8 cellular contexts compared by ENCODE assay signal in genomic region chr19:35994868-35995654, GRCh38. TPM values are rescaled to one million over a fixed set of nuclear protein-coding genes. Genes with fewer than 3 reads are reported as not detected.
DNase-seq lines count a peak whose midpoint lies in the region; TF ChIP-seq lines count a peak whose summit lies in the region.

Gene SDHAF1 (plus strand): TSS chr19:35995188. CDS start chr19:35995275, 87 bp downstream.

- H3K27me3 ChIP-seq in H9 (ENCODE audit: insufficient read depth, low read length) (no peaks in the 10 kb centered on the region), MM.1S (replicated peaks; ENCODE audit: insufficient read depth, low read length) (no peaks in the 10 kb centered on the region; the same call in 1 of the 2 replicates), SJCRH30 (no peaks in the 10 kb centered on the region), neuron (ENCODE audit: insufficient read depth, low read length) (no peaks in the 10 kb centered on the region), subcutaneous abdominal adipose tissue (ENCODE audit: control insufficient read depth in 5 of 5, insufficient read depth in 4 of 5, low read length in 5 of 5) (no peaks in the 10 kb centered on the region)

- no peak within 1 kb of the TSS for H3K56ac ChIP-seq in H9 (ENCODE audit: insufficient read length, low read depth, low read length)

- H2BK120ac ChIP-seq in H9 (ENCODE audit: low read depth, low read length, poor library complexity, severe bottlenecking) = no peak within 1 kb of the TSS

- H4K91ac ChIP-seq in H9 (ENCODE audit: insufficient read length, low read depth, low read length) = no peak within 1 kb of the TSS

- H4K5ac ChIP-seq in H9 (ENCODE audit: insufficient read length, low read depth, low read length) = no peak within 1 kb of the TSS

- no peak within 1 kb of the TSS; the same call in 1 of the 2 replicates for H3K14ac ChIP-seq in H9 (ENCODE audit: insufficient read depth, low read length)

- H2BK15ac ChIP-seq in H9 (ENCODE audit: low read depth, low read length) = no peak within 1 kb of the TSS

- no peak within 1 kb of the TSS for H2BK5ac ChIP-seq in H9 (ENCODE audit: insufficient read length, low read length)

- H3K4ac ChIP-seq in H9 (ENCODE audit: low read depth, low read length) = no peak within 1 kb of the TSS

- H4K8ac ChIP-seq in H9 (replicated peaks; ENCODE audit: insufficient read length, low read depth, low read length) = no peak within 1 kb of the TSS

- no peak within 1 kb of the TSS for H3T11ph ChIP-seq in H9 (ENCODE audit: low read length)

- H3K23ac ChIP-seq in H9 (ENCODE audit: insufficient read length, low read depth, low read length) = no peak within 1 kb of the TSS

- peaks cover 3% of the 10 kb centered on the region for H4K20me1 ChIP-seq in H9 (ENCODE audit: control insufficient read depth, insufficient read depth, insufficient read length)
- H4K20me1 ChIP-seq in MM.1S (ENCODE audit: insufficient read depth, low read length) = no peaks in the 10 kb centered on the region

- H2AFZ ChIP-seq in H9 (ENCODE audit: low read length) (no peak within 1 kb of the TSS), MM.1S (ENCODE audit: low read length) (peak within 1 kb of the TSS; percentile 97), neuron (ENCODE audit: low read depth, low read length) (peak within 1 kb of the TSS; percentile 75)

- H2BK20ac ChIP-seq in H9 (ENCODE audit: low read depth, low read length, poor library complexity, severe bottlenecking) = no peak within 1 kb of the TSS

- peak within 1 kb of the TSS; percentile 83 to 89 for H3K4me3 Mint-ChIP-seq in H9

- peaks cover 6% of the 10 kb centered on the region for H3K23me2 ChIP-seq in H9 (ENCODE audit: insufficient read length, low read depth, low read length, poor library complexity, severe bottlenecking)

- H3K4me1 ChIP-seq in H9 (ENCODE audit: insufficient read depth, low read length) = no peaks in the 10 kb centered on the region
- H3K4me1 ChIP-seq in MM.1S (ENCODE audit: low read length) = peaks cover 9% of the 10 kb centered on the region
- H3K4me1 ChIP-seq in SJCRH30 = peaks cover 3% of the 10 kb centered on the region; the same call in 1 of the 2 replicates
- H3K4me1 ChIP-seq in neuron (ENCODE audit: insufficient read depth, low read length) = peaks cover 13% of the 10 kb centered on the region
- peaks cover 2 to 40% (median 29%) of the 10 kb centered on the region in 5 donors for H3K4me1 ChIP-seq in subcutaneous abdominal adipose tissue (ENCODE audit: control insufficient read depth in 5 of 5, insufficient read depth in 5 of 5, low read length in 5 of 5)

- H3K9me3 ChIP-seq in H9 (ENCODE audit: control insufficient read depth, low read depth, low read length) = no peaks in the 10 kb centered on the region
- no peaks in the 10 kb centered on the region for H3K9me3 ChIP-seq in MM.1S (replicated peaks; ENCODE audit: insufficient read depth, low read length)
- H3K9me3 ChIP-seq in SJCRH30 (replicated peaks) = no peaks in the 10 kb centered on the region
- H3K9me3 ChIP-seq in neuron (ENCODE audit: low read length) = no peaks in the 10 kb centered on the region
- H3K9me3 ChIP-seq in subcutaneous abdominal adipose tissue (ENCODE audit: control insufficient read depth in 5 of 5, low read length in 5 of 5) = no peaks in the 10 kb centered on the region

- H3K4me3 ChIP-seq in MM.1S (ENCODE audit: low read length) (peak within 1 kb of the TSS; percentile 97), SJCRH30 (peak within 1 kb of the TSS; percentile 80), foreskin fibroblast (ENCODE audit: low read depth in 1 of 2, low read length in 2 of 2) (peak within 1 kb of the TSS; percentile 69 to 86), neuron (ENCODE audit: low read length) (peak within 1 kb of the TSS; percentile 71), subcutaneous abdominal adipose tissue (ENCODE audit: low read depth in 1 of 5, low read length in 5 of 5) (peak within 1 kb of the TSS; percentile 84 to 94 (median 88))

- peak within 1 kb of the TSS; percentile 80 to 90 (median 86); a peak in 4 of 7 replicates for H3K27ac Mint-ChIP-seq in H9

- H3K4me2 ChIP-seq in H9 (ENCODE audit: insufficient read depth, insufficient read length, low read length) (peak within 1 kb of the TSS; percentile 52), MM.1S (ENCODE audit: low read depth, low read length) (peak within 1 kb of the TSS; percentile 93)

- H2AK5ac ChIP-seq in H9 (ENCODE audit: insufficient read length, low read length) = no peak within 1 kb of the TSS

- H3K9ac ChIP-seq in H9 (ENCODE audit: extremely low read depth, insufficient read length, low read length) (peak within 1 kb of the TSS; percentile 23), MM.1S (ENCODE audit: low read length) (peak within 1 kb of the TSS; percentile 84), subcutaneous abdominal adipose tissue (ENCODE audit: low read length in 5 of 5) (peak within 1 kb of the TSS; percentile 73 to 93 (median 91))

- H3K27ac ChIP-seq in H9 (ENCODE audit: insufficient read length, low read depth, low read length) = no peak within 1 kb of the TSS
- peak within 1 kb of the TSS; percentile 71; the same call in 1 of the 2 replicates for H3K27ac ChIP-seq in MM.1S (ENCODE audit: low read length)
- peak within 1 kb of the TSS; percentile 58 for H3K27ac ChIP-seq in SJCRH30
- H3K27ac ChIP-seq in subcutaneous abdominal adipose tissue (ENCODE audit: low read depth, low read length) = peak within 1 kb of the TSS; percentile 57

- H3K36me3 ChIP-seq in MM.1S (replicated peaks; ENCODE audit: insufficient read depth, low read length) (no peaks in the 10 kb centered on the region), SJCRH30 (peaks cover 5% of the 10 kb centered on the region; the same call in 1 of the 2 replicates), neuron (ENCODE audit: insufficient read depth, low read length) (no peaks in the 10 kb centered on the region), subcutaneous abdominal adipose tissue (ENCODE audit: control insufficient read depth in 5 of 5, insufficient read depth in 5 of 5, low read length in 5 of 5) (peaks cover 0 to 16% (median 5%) of the 10 kb centered on the region in 5 donors)

- H3K9me2 ChIP-seq in MM.1S (replicated peaks; ENCODE audit: insufficient read depth, low read length) = no peaks in the 10 kb centered on the region

- no peak for TF ChIP-seq CTCF in H9 (conservative IDR thresholded peaks at IDR 0.05)
- 0 out of 2 replicates have a peak, but pooled peaks have one; percentile 2 for TF ChIP-seq CTCF in MM.1S (IDR thresholded peaks at IDR 0.05; ENCODE audit: low read length)
- no peak for TF ChIP-seq CTCF in foreskin fibroblast (IDR thresholded peaks at IDR 0.05; ENCODE audit: low read depth, low read length)

- no peaks in the 10 kb centered on the region; a peak in 1 of 5 replicates for H3K9me3 Mint-ChIP-seq in H9

- in situ Hi-C loops in G401 (cut with HindIII; ENCODE audit: low sequenced_read_pairs) = no loop called here

- H3F3A ChIP-seq in MM.1S (ENCODE audit: insufficient read depth, low read length) = no peaks in the 10 kb centered on the region

- H3K79me2 ChIP-seq in H9 (ENCODE audit: insufficient read depth, low read length) (no peaks in the 10 kb centered on the region), MM.1S (ENCODE audit: low read length) (peaks cover 33% of the 10 kb centered on the region)

- peaks cover 14% of the 10 kb centered on the region for H3K27me3 Mint-ChIP-seq in H9 (ENCODE audit: low read depth)

- H3K18ac ChIP-seq in H9 (ENCODE audit: insufficient read length, low read depth, low read length) = no peak within 1 kb of the TSS

- no peaks in the 10 kb centered on the region for H3K79me1 ChIP-seq in H9 (ENCODE audit: insufficient read depth, low read depth, low read length, poor library complexity, severe bottlenecking)

- WGBS in H9 (ENCODE audit: extremely low coverage, insufficient read length, low lambda C conversion rate) = no CpG with 5 or more reads among the region's 86 CpGs

- DNase-seq in G401 (ENCODE audit: low spot score) = peak; percentile 97
- DNase-seq in H9 = peak; percentile 96
- DNase-seq in MM.1S = peak; percentile 97
- peak; percentile 95 to 96 for DNase-seq in SJCRH30
- DNase-seq in activated gamma-delta T cell treated with anti-CD3 and anti-CD28 coated beads, Interleukin-2, amount 50 U/mL, for 16 hours (ENCODE audit: low read depth) = peak; percentile 89
- DNase-seq in foreskin fibroblast = peak; percentile 92 to 97

- peaks cover 15 to 19% of the 10 kb centered on the region in 2 experiments for H3K4me1 Mint-ChIP-seq in H9

- H2BK12ac ChIP-seq in H9 (ENCODE audit: insufficient read length, low read depth, low read length) = no peak within 1 kb of the TSS

- peaks cover 5 to 12% (median 5%) of the 10 kb centered on the region in 3 experiments for H3K36me3 Mint-ChIP-seq in H9 (ENCODE audit: insufficient read depth in 1 of 3, low read depth in 3 of 3)

RNA-seq across cellular contexts. Expression of gene SDHAF1, which starts in this region (rescaled TPM):
- 41.7 and 46.9 TPM in 2 replicates for total RNA-seq in G401 (2014; rRNA removed; shearing (Covaris generic))
- 14.7 and 16.0 TPM in 2 replicates for total RNA-seq in H9 (2021)
- total RNA-seq in SJCRH30 (2014; rRNA removed; shearing (Covaris generic)) = 21.6 and 27.9 TPM in 2 replicates

Comparison
In these comparisons a context has a peak if more than half of its experiments do, and no peak if none do; other contexts are left out.
1. H3K9ac ChIP-seq: peak in every context shown above with its lines; median percentile 91 in subcutaneous abdominal adipose tissue; 84 in MM.1S; 23 in H9.